19 cellular contexts compared by ENCODE assay signal in genomic region chr9:120940573-120940972, GRCh38.
DNase-seq lines count a peak whose midpoint lies in the region; ATAC-seq and TF ChIP-seq lines count a peak whose summit lies in the region.
"Had no signal": no experiment of that assay in that cellular context is flagged by ENCODE, and none has a peak within 500 bp of the region (broad histone marks: within the 10 kb centered on the region; RNA-seq: fewer than 3 reads in every experiment).

No MANE protein-coding gene starts in this region.

- TF ChIP-seq CTCF in OCI-LY3 (IDR thresholded peaks at IDR 0.05; ENCODE audit: low read depth, low read length) (no peak), nephron (IDR thresholded peaks at IDR 0.05; ENCODE audit: unreplicated experiment in 3 of 3) (no peak), tibial artery (IDR thresholded peaks at IDR 0.05) (no peak)

- H3K4me1 ChIP-seq in OCI-LY3 (ENCODE audit: low read length) (peaks cover 73% of the 10 kb centered on the region), tibial artery (peaks cover 0 to 66% (median 51%) of the 10 kb centered on the region in 4 donors)

- no peaks in the 10 kb centered on the region for H3K27me3 Mint-ChIP-seq in nephron (ENCODE audit: low read depth)

- ATAC-seq in HG02938 (IDR thresholded peaks at IDR 0.05; ENCODE audit: unreplicated experiment), result no peak
- ATAC-seq in activated CD4-positive, CD25-positive, alpha-beta regulatory T cell treated with anti-CD3 and anti-CD28 coated beads, Interleukin-2, amount 50 U/mL, for 24 hours, result no peak
- ATAC-seq: CD8-positive, alpha-beta T cell had no signal

- no peak overlapping the region for H3K4me3 Mint-ChIP-seq in nephron
- H3K4me3 Mint-ChIP-seq: CD8-positive, alpha-beta T cell; H9 had no signal

- peak overlapping the region; percentile 24 to 65 (median 54) for H3K27ac Mint-ChIP-seq in nephron
- H3K27ac Mint-ChIP-seq: CD8-positive, alpha-beta T cell; H9 had no signal

- H2AFZ ChIP-seq in OCI-LY3 (ENCODE audit: low read depth, low read length), result peak overlapping the region; percentile 57; the same call in 1 of the 2 replicates

- no peak overlapping the region for H3K9ac ChIP-seq in OCI-LY3 (ENCODE audit: low read length)

- H4K20me1 ChIP-seq in OCI-LY3 (ENCODE audit: insufficient read depth, low read length), result no peaks in the 10 kb centered on the region

- H3K36me3 Mint-ChIP-seq in nephron (ENCODE audit: low read depth), result no peaks in the 10 kb centered on the region
- H3K36me3 Mint-ChIP-seq: CD8-positive, alpha-beta T cell had no signal

- H3K36me3 ChIP-seq in OCI-LY3 (replicated peaks; ENCODE audit: low read depth, low read length) (no peaks in the 10 kb centered on the region), tibial artery (no peaks in the 10 kb centered on the region)
- H3K36me3 ChIP-seq: SJSA1 had no signal

- H3K9me3 ChIP-seq in OCI-LY3 (ENCODE audit: insufficient read depth, low read length), result no peaks in the 10 kb centered on the region
- H3K9me3 ChIP-seq in tibial artery, result no peaks in the 10 kb centered on the region
- H3K9me3 ChIP-seq: SJSA1 had no signal

- no peak overlapping the region for H3K4me3 ChIP-seq in OCI-LY3 (ENCODE audit: low read length)
- no peak overlapping the region for H3K4me3 ChIP-seq in tibial artery
- H3K4me3 ChIP-seq: SJSA1 had no signal

- H3K27me3 ChIP-seq in OCI-LY3 (ENCODE audit: low read depth, low read length) (no peaks in the 10 kb centered on the region), tibial artery (no peaks in the 10 kb centered on the region)
- H3K27me3 ChIP-seq: SJSA1 had no signal

- no peaks in the 10 kb centered on the region for H3K9me3 Mint-ChIP-seq in nephron
- H3K9me3 Mint-ChIP-seq: CD8-positive, alpha-beta T cell; H9 had no signal

- peaks cover 76% of the 10 kb centered on the region for H3K4me1 Mint-ChIP-seq in nephron

- DNase-seq in epithelial cell of prostate (ENCODE audit: low read depth, low spot score), result no peak
- DNase-seq in tibial artery, result no peak
- no peak for DNase-seq in activated T-cell treated with anti-CD3 and anti-CD28 coated beads for 4 hours
- DNase-seq: CD8-positive, alpha-beta T cell; DMS79; H9; MV-4-11; NCI-H1417 treated with DMSO at 0.1 percent for 48 hours; NCI-H1930; NCI-H446; NCI-H69; NK-92 treated with Interleukin-12 subunit alpha and Interleukin-12 subunit beta, amount 100 ng/mL, for 24 hours; OCI-M1; RPMI8226 had no signal

- H3K4me2 ChIP-seq in OCI-LY3 (ENCODE audit: low read length), result peak overlapping the region; percentile 36

- intact Hi-C loops in tibial artery (cut with DNase I; ENCODE audit: low total_unique reads), result no loop called here

- H3K27ac ChIP-seq in OCI-LY3 (ENCODE audit: low read length) (no peak overlapping the region), epithelial cell of prostate (peak overlapping the region; percentile 63), tibial artery (peak overlapping the region; percentile 84 to 94)
- H3K27ac ChIP-seq: SJSA1 had no signal

- no peaks in the 10 kb centered on the region for H3K79me2 ChIP-seq in OCI-LY3 (ENCODE audit: low read length)
